34 cellular contexts compared by ENCODE assay signal in the genomic region with DNA sequence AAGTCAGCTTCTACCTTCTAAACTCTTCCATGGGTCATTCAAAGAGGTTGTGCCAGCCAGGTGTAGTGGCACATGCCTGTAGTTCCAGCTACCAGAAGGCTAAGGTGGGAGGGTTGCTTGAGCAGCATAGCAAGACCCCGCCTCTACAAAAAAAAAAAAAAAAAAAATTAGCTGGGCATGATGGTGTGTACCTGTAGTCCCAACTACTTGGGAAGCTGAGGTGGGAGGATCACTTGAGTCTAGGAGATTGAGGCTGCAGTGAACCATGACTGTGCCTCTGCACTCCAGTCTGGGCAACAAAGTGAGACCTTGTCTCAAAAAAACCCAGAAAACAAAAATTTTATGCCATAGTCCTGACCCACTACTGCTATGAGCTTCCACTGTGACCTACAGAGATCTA.
"Had no signal": no experiment of that assay in that cellular context is flagged by ENCODE, and none has a peak within 500 bp of the region (broad histone marks: within the 10 kb centered on the region; RNA-seq: fewer than 3 reads in every experiment).

No MANE protein-coding gene starts in this region.

- H3K27ac ChIP-seq: KMS-11 had no signal

- H3K36me3 ChIP-seq: MG63 had no signal

- H3K9me3 ChIP-seq: MG63 had no signal

- H3K4me3 ChIP-seq: MG63 had no signal

- DNase-seq: Karpas-422, Kasumi-1, MG63, MM.1S, MV-4-11, NCI-H1048, NCI-H1092, NCI-H1092 treated with DMSO at 0.1 percent for 48 hours, NCI-H1105, NCI-H1105 treated with DMSO at 0.1 percent for 48 hours, NCI-H1417, NCI-H1417 treated with DMSO at 0.1 percent for 48 hours, NCI-H1436, NCI-H1436 treated with DMSO at 0.1 percent for 48 hours, NCI-H146, NCI-H1694, NCI-H1694 treated with DMSO at 0.1 percent for 48 hours, NCI-H187, NCI-H187 treated with DMSO at 0.1 percent for 48 hours, NCI-H1930, NCI-H2029, NCI-H2029 treated with DMSO at 0.1 percent for 48 hours, NCI-H2081, NCI-H2081 treated with DMSO at 0.1 percent for 48 hours, NCI-H2107, NCI-H2171, NCI-H2171 treated with DMSO at 0.1 percent for 48 hours, NCI-H2227 treated with DMSO at 0.1 percent for 48 hours, NCI-H226, NCI-H345, NCI-H446, NCI-H510A, NCI-H510A treated with DMSO at 0.1 percent for 48 hours had no signal

- H3K27me3 ChIP-seq: MG63 had no signal
